ENCODE assay signal across 1 cellular context in the genomic region with DNA sequence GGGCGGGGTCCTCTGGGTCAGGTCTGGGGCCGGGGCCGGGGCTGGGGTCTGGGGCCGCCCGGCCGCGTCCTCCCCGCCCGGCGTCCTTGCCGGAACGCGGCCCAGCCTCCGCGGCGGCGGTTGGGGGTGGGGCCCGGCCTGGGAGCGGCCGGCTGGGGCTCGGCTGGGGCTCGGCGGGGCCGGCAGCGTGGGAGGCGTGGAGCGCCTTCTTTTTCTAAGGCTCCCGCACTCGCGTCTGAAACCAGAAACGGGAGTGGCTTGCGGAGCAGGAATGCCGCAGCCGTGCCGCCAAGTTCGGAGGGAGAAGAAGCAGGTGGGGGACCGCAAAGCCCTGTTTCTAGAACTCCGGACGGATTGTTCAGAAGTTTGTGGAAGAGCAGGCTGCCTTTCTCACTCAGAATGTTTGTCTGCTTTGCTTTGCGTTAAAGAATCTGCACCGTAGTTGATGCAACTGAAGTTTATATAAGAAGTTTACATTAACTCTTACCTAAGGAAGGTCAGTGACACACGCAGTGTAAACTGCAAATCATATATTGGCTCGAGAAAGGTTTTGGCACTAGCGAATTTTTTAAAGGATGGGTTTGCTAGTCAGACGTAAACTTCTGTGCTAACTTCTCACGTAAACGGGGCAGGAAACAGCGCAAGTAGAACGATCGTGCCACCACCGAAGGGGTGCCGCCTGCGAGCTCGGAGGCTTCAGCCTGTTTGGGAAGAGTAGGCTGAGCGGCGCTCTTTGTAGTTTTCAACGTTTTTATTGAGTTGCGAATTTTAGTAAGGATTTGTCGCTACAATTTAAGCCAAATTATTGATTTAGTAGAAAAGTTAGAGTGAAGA.
A peak's percentile ranks its signal among the peaks of the same experiment; 100 is the strongest.
TF ChIP-seq lines count a peak whose summit lies in the region.

No MANE protein-coding gene starts in this region.

TF ChIP-seq in GM12878, 131 proteins besides CTCF, POLR2A, EP300 and RAD21 (continued from another document):
- TF ChIP-seq, protein P1, sequence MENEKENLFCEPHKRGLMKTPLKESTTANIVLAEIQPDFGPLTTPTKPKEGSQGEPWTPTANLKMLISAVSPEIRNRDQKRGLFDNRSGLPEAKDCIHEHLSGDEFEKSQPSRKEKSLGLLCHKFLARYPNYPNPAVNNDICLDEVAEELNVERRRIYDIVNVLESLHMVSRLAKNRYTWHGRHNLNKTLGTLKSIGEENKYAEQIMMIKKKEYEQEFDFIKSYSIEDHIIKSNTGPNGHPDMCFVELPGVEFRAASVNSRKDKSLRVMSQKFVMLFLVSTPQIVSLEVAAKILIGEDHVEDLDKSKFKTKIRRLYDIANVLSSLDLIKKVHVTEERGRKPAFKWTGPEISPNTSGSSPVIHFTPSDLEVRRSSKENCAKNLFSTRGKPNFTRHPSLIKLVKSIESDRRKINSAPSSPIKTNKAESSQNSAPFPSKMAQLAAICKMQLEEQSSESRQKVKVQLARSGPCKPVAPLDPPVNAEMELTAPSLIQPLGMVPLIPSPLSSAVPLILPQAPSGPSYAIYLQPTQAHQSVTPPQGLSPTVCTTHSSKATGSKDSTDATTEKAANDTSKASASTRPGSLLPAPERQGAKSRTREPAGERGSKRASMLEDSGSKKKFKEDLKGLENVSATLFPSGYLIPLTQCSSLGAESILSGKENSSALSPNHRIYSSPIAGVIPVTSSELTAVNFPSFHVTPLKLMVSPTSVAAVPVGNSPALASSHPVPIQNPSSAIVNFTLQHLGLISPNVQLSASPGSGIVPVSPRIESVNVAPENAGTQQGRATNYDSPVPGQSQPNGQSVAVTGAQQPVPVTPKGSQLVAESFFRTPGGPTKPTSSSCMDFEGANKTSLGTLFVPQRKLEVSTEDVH (IDR thresholded peaks at IDR 0.05; ENCODE audit: low read depth, partially characterized antibody) = no peak
- no peak for TF ChIP-seq RB1 (IDR thresholded peaks at IDR 0.05; ENCODE audit: borderline replicate concordance)
- 0 out of 2 replicates have a peak, but pooled peaks have one; percentile 16 for TF ChIP-seq MXI1 (IDR thresholded peaks at IDR 0.05; ENCODE audit: low read depth, low read length)
- TF ChIP-seq GATAD2B (conservative IDR thresholded peaks at IDR 0.05; ENCODE audit: low read depth) = peak; percentile 34; the same call in 1 of the 2 replicates
- peak; percentile 24; the same call in 1 of the 2 replicates for TF ChIP-seq LARP7 (IDR thresholded peaks at IDR 0.05)
- no peak for TF ChIP-seq GABPA (IDR thresholded peaks at IDR 0.05; ENCODE audit: low read depth)
- TF ChIP-seq PBX3 (IDR thresholded peaks at IDR 0.05; ENCODE audit: insufficient replicate concordance, low read depth, low read length) = no peak
- TF ChIP-seq RAD51 (IDR thresholded peaks at IDR 0.05) = no peak
- no peak for TF ChIP-seq ZNF207 (IDR thresholded peaks at IDR 0.05; ENCODE audit: borderline replicate concordance)
- peak; percentile 33; the same call in 1 of the 2 replicates for TF ChIP-seq ZSCAN29 (IDR thresholded peaks at IDR 0.05)
